In the genomic region with DNA sequence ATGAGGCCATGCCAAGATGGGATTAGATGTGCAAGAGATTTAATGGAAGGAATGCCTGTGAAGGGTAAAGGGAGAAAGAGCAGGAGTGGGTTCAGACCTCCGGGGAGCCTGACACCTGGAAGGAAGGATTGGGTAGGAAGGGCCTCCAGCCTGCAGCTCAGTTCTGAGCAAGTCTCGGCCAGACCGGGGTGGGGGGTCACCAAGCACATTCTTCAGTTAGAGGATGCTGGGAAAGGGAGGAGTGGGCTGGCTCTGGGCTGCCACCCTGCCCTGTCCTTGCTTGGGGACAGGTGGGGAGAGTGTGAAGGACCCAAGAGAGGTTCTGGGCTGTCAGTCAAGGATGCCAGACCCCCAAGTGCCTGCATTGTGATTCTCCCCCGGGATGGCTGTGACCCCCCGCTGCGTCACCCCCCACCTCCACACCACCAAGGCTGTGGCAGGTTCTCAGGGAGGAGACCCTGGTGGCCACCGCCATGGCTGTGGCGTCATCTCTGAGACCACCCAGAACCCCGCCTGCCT, we compare ENCODE assay signal across 25 cellular contexts.
"Had no signal": no experiment of that assay in that cellular context is flagged by ENCODE, and none has a peak within 500 bp of the region (broad histone marks: within the 10 kb centered on the region; RNA-seq: fewer than 3 reads in every experiment).

No MANE protein-coding gene starts in this region.

- H3K4me1 ChIP-seq: ascending aorta had no signal

- H3K4me1 Mint-ChIP-seq: activated CD4-positive, alpha-beta T cell treated with anti-CD3 and anti-CD28 coated beads, Interleukin-2, amount 10 ng/mL, durations not matched to agents 7 days and 5 days; activated naive CD4-positive, alpha-beta T cell treated with anti-CD3 and anti-CD28 coated beads, Interleukin-2, amount 50 U/mL, for 24 hours had no signal

- H3K4me3 ChIP-seq: ascending aorta, body of pancreas, PC-9 had no signal

- H3K27ac Mint-ChIP-seq: activated CD4-positive, alpha-beta memory T cell treated with anti-CD3 and anti-CD28 coated beads for 36 hours; activated CD4-positive, alpha-beta T cell treated with anti-CD3 and anti-CD28 coated beads, Interleukin-2, amount 10 ng/mL, durations not matched to agents 7 days and 5 days; activated naive CD4-positive, alpha-beta T cell treated with anti-CD3 and anti-CD28 coated beads, Interleukin-2, amount 50 U/mL, for 24 hours; activated T-cell treated with anti-CD3 and anti-CD28 coated beads, Interleukin-2, amount 50 U/mL, for 72 hours; activated T-helper 2 cell treated with anti-CD3 and anti-CD28 coated beads, Interferon-gamma antibody, Interleukin-2, Interleukin-4, amounts not matched to agents 10 μg/mL and 5 μg/mL and 100 μg/mL, durations not matched to agents 14 hours and 24 hours and 36 hours had no signal

- H3K27me3 ChIP-seq: ascending aorta, body of pancreas had no signal

- H3K9me3 Mint-ChIP-seq: activated CD4-positive, alpha-beta memory T cell treated with anti-CD3 and anti-CD28 coated beads for 36 hours; activated CD4-positive, alpha-beta T cell treated with anti-CD3 and anti-CD28 coated beads, Interleukin-2, amount 10 ng/mL, durations not matched to agents 7 days and 5 days; activated naive CD4-positive, alpha-beta T cell treated with anti-CD3 and anti-CD28 coated beads, Interleukin-2, amount 50 U/mL, for 24 hours; activated T-cell treated with anti-CD3 and anti-CD28 coated beads, Interleukin-2, amount 50 U/mL, for 72 hours; activated T-helper 2 cell treated with anti-CD3 and anti-CD28 coated beads, Interferon-gamma antibody, Interleukin-2, Interleukin-4, amounts not matched to agents 10 μg/mL and 5 μg/mL and 100 μg/mL, durations not matched to agents 14 hours and 24 hours and 36 hours had no signal

- H3K9me3 ChIP-seq: ascending aorta, body of pancreas had no signal

- H3K36me3 ChIP-seq: ascending aorta had no signal

- H2AFZ ChIP-seq: PC-9 had no signal

- H3K36me3 Mint-ChIP-seq: activated CD4-positive, alpha-beta memory T cell treated with anti-CD3 and anti-CD28 coated beads for 36 hours; activated naive CD4-positive, alpha-beta T cell treated with anti-CD3 and anti-CD28 coated beads, Interleukin-2, amount 50 U/mL, for 24 hours had no signal

- FAIRE-seq: bronchial epithelial cell, TTC549 had no signal

- H3K4me2 ChIP-seq: PC-9 had no signal

- ATAC-seq: activated T-cell treated with anti-CD3 and anti-CD28 coated beads, Interleukin-2, amount 50 U/mL, for 72 hours; body of pancreas had no signal

- DNase-seq: activated CD4-positive, alpha-beta memory T cell treated with anti-CD3 and anti-CD28 coated beads for 36 hours; activated CD4-positive, alpha-beta T cell treated with anti-CD3 and anti-CD28 coated beads, Interleukin-2, amount 10 ng/mL, durations not matched to agents 7 days and 5 days; activated CD4-positive, CD25-positive, alpha-beta regulatory T cell; activated CD8-positive, alpha-beta memory T cell treated with anti-CD3 and anti-CD28 coated beads for 24 hours; activated naive CD4-positive, alpha-beta T cell; activated T-cell treated with anti-CD3 and anti-CD28 coated beads, Interleukin-2, amount 50 U/mL, for 72 hours; body of pancreas; central memory CD4-positive, alpha-beta T cell; IMR-90; KG1; NCI-H1092; NCI-H1694; NCI-H2029; NCI-H2107; NCI-H446; NCI-H524; PC-9; SHP77 treated with DMSO at 0.1 percent for 48 hours; T-helper 2 cell; T1000 had no signal

- H3K4me3 Mint-ChIP-seq: activated CD4-positive, alpha-beta memory T cell treated with anti-CD3 and anti-CD28 coated beads for 36 hours; activated CD4-positive, alpha-beta T cell treated with anti-CD3 and anti-CD28 coated beads, Interleukin-2, amount 10 ng/mL, durations not matched to agents 7 days and 5 days; activated naive CD4-positive, alpha-beta T cell treated with anti-CD3 and anti-CD28 coated beads, Interleukin-2, amount 50 U/mL, for 24 hours; activated T-cell treated with anti-CD3 and anti-CD28 coated beads, Interleukin-2, amount 50 U/mL, for 72 hours had no signal

- H3K27ac ChIP-seq: ascending aorta, body of pancreas, PC-9 had no signal
